Comparison of ENCODE assay signal across 8 cellular contexts in the genomic region with DNA sequence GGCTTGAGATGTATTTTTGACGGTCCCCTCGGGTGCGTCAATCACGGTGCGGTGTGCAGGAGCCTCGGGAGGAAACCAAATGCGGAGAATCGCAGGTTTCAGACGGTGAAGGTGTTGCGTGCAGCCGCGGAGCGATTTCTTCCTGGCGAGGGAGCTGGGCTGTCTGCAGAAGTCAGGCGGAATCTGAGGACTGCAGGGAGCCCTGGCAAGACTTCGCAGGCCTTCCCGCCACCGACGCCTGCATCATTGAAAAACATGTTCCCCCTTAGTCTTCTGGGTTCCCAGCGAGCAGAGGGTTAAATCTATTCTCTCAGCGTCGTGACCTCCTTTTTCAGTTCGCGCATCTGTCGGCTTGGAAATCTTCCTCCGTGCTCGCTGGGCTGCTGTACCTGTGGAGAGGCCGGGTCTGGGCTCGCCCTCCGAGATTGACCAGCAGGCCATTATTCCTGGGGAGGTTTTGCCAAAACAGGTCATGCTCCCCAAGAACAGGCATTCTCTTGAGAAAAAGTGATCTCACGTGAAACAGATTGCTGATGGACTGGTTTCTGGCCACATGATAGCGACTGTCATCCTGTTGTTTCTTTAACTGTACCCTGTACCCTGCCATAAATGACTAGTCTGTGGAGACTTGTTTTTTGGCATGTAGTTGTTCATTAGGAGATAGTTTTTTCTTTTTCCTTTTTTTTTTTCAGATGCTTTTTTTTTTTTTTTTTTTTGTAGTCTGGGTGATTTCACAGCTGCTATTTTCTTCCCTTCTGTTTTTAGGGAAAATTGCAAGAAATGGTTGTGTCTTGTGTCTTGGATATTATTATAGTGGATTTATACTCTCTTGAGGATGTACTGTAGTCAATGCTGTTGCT. TPM values are rescaled to one million over a fixed set of nuclear protein-coding genes. Genes with fewer than 3 reads are reported as not detected.
DNase-seq lines count a peak whose midpoint lies in the region; ATAC-seq and TF ChIP-seq lines count a peak whose summit lies in the region.

No MANE protein-coding gene starts in this region.

- ATAC-seq in GM18868 (IDR thresholded peaks at IDR 0.05; ENCODE audit: unreplicated experiment) (peak; percentile 7), GM19467 (IDR thresholded peaks at IDR 0.05; ENCODE audit: unreplicated experiment) (no peak)
- ATAC-seq in stimulated activated naive CD8-positive, alpha-beta T cell treated with anti-CD3 and anti-CD28 coated beads, Interleukin-15, amount 100 ng/mL, for 72 hours, result peak; percentile 62

- CTCF ChIA-PET in AG04450 (lab: Charles Lee), result interaction anchor here (0.6 kb wide), 2 partner anchors 38 to 815 kb away, joined by 3 to 4 read pairs; no protein-coding TSS in a partner anchor

- H3K4me3 Mint-ChIP-seq in dendritic cell treated with granulocyte-macrophage colony-stimulating factor and Interleukin-4, amounts not matched to agents 40 ng/mL and 50 ng/mL, for 4 days, result peak overlapping the region; percentile 85
- peak overlapping the region; percentile 93 to 94 for H3K4me3 Mint-ChIP-seq in stimulated activated naive CD8-positive, alpha-beta T cell treated with anti-CD3 and anti-CD28 coated beads, Interleukin-15, amount 100 ng/mL, for 72 hours

- DNase-seq in AG04450 (ENCODE audit: low read depth, low spot score) (no peak), NCI-H1092 (lab: John Stamatoyannopoulos, UW) (peak; percentile 49), midbrain (lab: John Stamatoyannopoulos, UW) (peak; percentile 3)
- DNase-seq in activated CD4-positive, alpha-beta T cell treated with anti-CD3 and anti-CD28 coated beads for 4 hours, result peak; percentile 29 to 35
- peak; percentile 52 to 62 for DNase-seq in stimulated activated naive CD8-positive, alpha-beta T cell treated with anti-CD3 and anti-CD28 coated beads, Interleukin-15, amount 100 ng/mL, for 72 hours

- peaks cover 22% of the 10 kb centered on the region for H3K4me1 Mint-ChIP-seq in dendritic cell treated with granulocyte-macrophage colony-stimulating factor and Interleukin-4, amounts not matched to agents 40 ng/mL and 50 ng/mL, for 4 days (ENCODE audit: low read depth)
- H3K4me1 Mint-ChIP-seq in stimulated activated naive CD8-positive, alpha-beta T cell treated with anti-CD3 and anti-CD28 coated beads, Interleukin-15, amount 100 ng/mL, for 72 hours, result peaks cover 64% of the 10 kb centered on the region

- peaks cover 5% of the 10 kb centered on the region for H3K36me3 Mint-ChIP-seq in dendritic cell treated with granulocyte-macrophage colony-stimulating factor and Interleukin-4, amounts not matched to agents 40 ng/mL and 50 ng/mL, for 4 days (ENCODE audit: low read depth)

- intact Hi-C loops in dendritic cell treated with granulocyte-macrophage colony-stimulating factor and Interleukin-4, amounts not matched to agents 40 ng/mL and 50 ng/mL, for 4 days (cut with micrococcal nuclease), result no loop called here

- H3K27ac ChIP-seq in AG04450 (ENCODE audit: low read depth, low read length), result no peak overlapping the region

- H3K27ac Mint-ChIP-seq in dendritic cell treated with granulocyte-macrophage colony-stimulating factor and Interleukin-4, amounts not matched to agents 40 ng/mL and 50 ng/mL, for 4 days, result peak overlapping the region; percentile 52
- H3K27ac Mint-ChIP-seq in stimulated activated naive CD8-positive, alpha-beta T cell treated with anti-CD3 and anti-CD28 coated beads, Interleukin-15, amount 100 ng/mL, for 72 hours, result peak overlapping the region; percentile 94 to 96

- no peaks in the 10 kb centered on the region for H3K9me3 ChIP-seq in AG04450 (ENCODE audit: control insufficient read depth, insufficient read depth, low read length)

- peaks cover 2% of the 10 kb centered on the region for H3K27me3 Mint-ChIP-seq in dendritic cell treated with granulocyte-macrophage colony-stimulating factor and Interleukin-4, amounts not matched to agents 40 ng/mL and 50 ng/mL, for 4 days
- H3K27me3 Mint-ChIP-seq in stimulated activated naive CD8-positive, alpha-beta T cell treated with anti-CD3 and anti-CD28 coated beads, Interleukin-15, amount 100 ng/mL, for 72 hours, result no peaks in the 10 kb centered on the region

- no peaks in the 10 kb centered on the region for H3K9me3 Mint-ChIP-seq in dendritic cell treated with granulocyte-macrophage colony-stimulating factor and Interleukin-4, amounts not matched to agents 40 ng/mL and 50 ng/mL, for 4 days
- no peaks in the 10 kb centered on the region for H3K9me3 Mint-ChIP-seq in stimulated activated naive CD8-positive, alpha-beta T cell treated with anti-CD3 and anti-CD28 coated beads, Interleukin-15, amount 100 ng/mL, for 72 hours

- no peaks in the 10 kb centered on the region for H3K27me3 ChIP-seq in AG04450 (ENCODE audit: control insufficient read depth, insufficient read depth, low read length)

- peak overlapping the region; percentile 64 for H3K4me3 ChIP-seq in AG04450 (ENCODE audit: low read depth, low read length)

- POLR2A ChIA-PET in AG04450 (lab: Yijun Ruan, JAX), result interaction anchor here (0.6 kb wide), 1 partner anchor 1932 kb away, joined by 3 read pairs; no protein-coding TSS in a partner anchor

- no peak for TF ChIP-seq CTCF in AG04450 (IDR thresholded peaks at IDR 0.05; ENCODE audit: low read depth, low read length)

RNA-seq across cellular contexts. Expression of a gene that starts 0.9 kb away (rescaled TPM):
- 6.5 and 7.8 TPM in 2 replicates for polyA plus RNA-seq in AG04450 (2011; rRNA removed)
- 11.2 TPM in 2 replicates for polyA minus RNA-seq in AG04450 (2011; rRNA and poly(A)+ RNA removed)
